In genomic region chr10:81473755-81474154, GRCh38 we compare ENCODE assay signal across 18 cellular contexts.
"Had no signal": no experiment of that assay in that cellular context is flagged by ENCODE, and none has a peak within 500 bp of the region (broad histone marks: within the 10 kb centered on the region; RNA-seq: fewer than 3 reads in every experiment).

No MANE protein-coding gene starts in this region.

- DNase-seq: KBM-7, MV-4-11, NCI-H1048, NCI-H1105, NCI-H1417 treated with DMSO at 0.1 percent for 48 hours, NCI-H146, NCI-H1694 treated with DMSO at 0.1 percent for 48 hours, NCI-H1930, NCI-H2081, NCI-H2107, NCI-H2227 treated with DMSO at 0.1 percent for 48 hours, NCI-H446, NCI-H510A, NCI-H69, NCI-H774, RPMI8226, SHP77 had no signal

- H3K9ac ChIP-seq: SK-N-SH had no signal

- H3K4me2 ChIP-seq: SK-N-SH had no signal
